ENCODE assay signal across 12 cellular contexts in the genomic region with DNA sequence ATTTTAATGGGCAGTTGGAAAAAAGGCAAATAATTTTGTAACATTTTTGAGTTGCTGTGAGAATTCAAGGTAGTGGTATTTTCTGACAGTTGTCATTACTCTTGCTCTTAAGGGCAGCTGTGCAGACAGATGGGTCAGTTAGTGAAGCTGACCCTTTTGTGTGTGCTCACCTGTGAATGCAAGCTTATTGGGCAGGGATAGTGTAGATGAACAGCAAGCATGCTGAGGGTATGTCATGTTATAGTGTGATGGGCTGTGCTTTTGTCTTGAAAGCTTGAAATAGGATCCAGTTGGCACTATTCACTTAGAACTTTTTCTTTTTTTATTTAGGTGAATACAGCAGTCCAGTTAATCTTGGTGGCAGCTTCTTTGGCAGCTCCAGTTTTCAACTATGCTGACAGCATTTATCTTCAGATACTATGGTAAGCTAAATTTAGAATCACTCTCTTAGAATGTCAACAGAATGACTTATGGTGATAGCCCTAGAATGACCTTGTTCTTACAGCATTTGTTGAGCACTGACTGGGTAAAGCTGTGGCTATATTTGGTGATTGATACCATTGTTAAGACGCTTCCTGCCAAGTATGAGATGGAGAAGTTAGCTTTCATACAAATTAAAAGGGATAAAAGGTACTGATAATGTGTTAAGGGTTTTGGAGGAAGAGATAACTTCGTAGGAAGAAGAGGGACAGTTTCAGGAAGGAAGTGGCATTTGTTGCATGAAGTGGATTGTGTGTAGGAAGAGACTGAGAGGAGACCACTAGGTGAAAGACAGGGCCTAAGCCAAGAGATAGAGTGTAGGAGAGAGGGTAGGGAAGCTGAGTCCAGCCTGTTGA.
DNase-seq lines count a peak whose midpoint lies in the region; ATAC-seq and TF ChIP-seq lines count a peak whose summit lies in the region.
"Had no signal": no experiment of that assay in that cellular context is flagged by ENCODE, and none has a peak within 500 bp of the region (broad histone marks: within the 10 kb centered on the region; RNA-seq: fewer than 3 reads in every experiment).

No MANE protein-coding gene starts in this region.

- peaks cover 1 to 3% of the 10 kb centered on the region in 2 donors for H3K4me1 Mint-ChIP-seq in effector memory CD8-positive, alpha-beta T cell (ENCODE audit: low read depth in 2 of 2)
- H3K4me1 Mint-ChIP-seq in nephron, result peaks cover 13% of the 10 kb centered on the region

- peaks cover 49% of the 10 kb centered on the region for H3K36me3 Mint-ChIP-seq in effector memory CD8-positive, alpha-beta T cell (ENCODE audit: insufficient read depth)
- H3K36me3 Mint-ChIP-seq in nephron (ENCODE audit: low read depth), result peaks cover 54% of the 10 kb centered on the region

- no peaks in the 10 kb centered on the region for H3K27me3 Mint-ChIP-seq in effector memory CD8-positive, alpha-beta T cell
- H3K27me3 Mint-ChIP-seq in nephron (ENCODE audit: low read depth), result no peaks in the 10 kb centered on the region
- H3K27me3 Mint-ChIP-seq: brain had no signal

- DNase-seq in GF-D8 (lab: John Stamatoyannopoulos, UW) (peak; percentile 82), MV-4-11 (lab: John Stamatoyannopoulos, UW) (peak; percentile 76), NCI-H1930 (lab: John Stamatoyannopoulos, UW) (no peak), medulla oblongata (ENCODE audit: extremely low spot score) (no peak)
- DNase-seq in effector memory CD8-positive, alpha-beta T cell, result no peak
- no peak for DNase-seq in NK-92 treated with Interleukin-12 subunit alpha and Interleukin-12 subunit beta, amount 100 ng/mL, for 24 hours (lab: John Stamatoyannopoulos, UW)
- DNase-seq: activated CD4-positive, alpha-beta T cell treated with anti-CD3 and anti-CD28 coated beads, Interleukin-2, amount 50 U/mL, for 4 hours; DMS53; mammary epithelial cell had no signal

- H3K4me3 Mint-ChIP-seq in effector memory CD8-positive, alpha-beta T cell, result no peak overlapping the region
- no peak overlapping the region for H3K4me3 Mint-ChIP-seq in nephron
- H3K4me3 Mint-ChIP-seq: brain had no signal

- no peak for ATAC-seq in effector memory CD8-positive, alpha-beta T cell (replicated peaks)
- ATAC-seq in HG02610 (IDR thresholded peaks at IDR 0.05; ENCODE audit: unreplicated experiment), result no peak

- no peaks in the 10 kb centered on the region for H3K9me3 Mint-ChIP-seq in effector memory CD8-positive, alpha-beta T cell
- H3K9me3 Mint-ChIP-seq in nephron, result no peaks in the 10 kb centered on the region
- H3K9me3 Mint-ChIP-seq: brain had no signal

- TF ChIP-seq CTCF in nephron (IDR thresholded peaks at IDR 0.05; ENCODE audit: unreplicated experiment in 3 of 3), result no peak

- peak overlapping the region; percentile 2 to 6 for H3K27ac Mint-ChIP-seq in effector memory CD8-positive, alpha-beta T cell
- peak overlapping the region; percentile 2 to 30 (median 3) for H3K27ac Mint-ChIP-seq in nephron

Comparison
In these comparisons a context has a peak if more than half of its experiments do, and no peak if none do; other contexts are left out.
1. DNase-seq: peak in GF-D8 (single experiment) and MV-4-11 (single experiment); none in effector memory CD8-positive, alpha-beta T cell (0 of 3), NCI-H1930 (0 of 2), medulla oblongata (single experiment) and NK-92 treated with Interleukin-12 subunit alpha and Interleukin-12 subunit beta, amount 100 ng/mL, for 24 hours (single experiment).